ENCODE assay signal across 33 cellular contexts in genomic region chr1:198493324-198493723, GRCh38. TPM values are rescaled to one million over a fixed set of nuclear protein-coding genes. Genes with fewer than 3 reads are reported as not detected.
DNase-seq lines count a peak whose midpoint lies in the region; ATAC-seq, FAIRE-seq and TF ChIP-seq lines count a peak whose summit lies in the region.
"Had no signal": no experiment of that assay in that cellular context is flagged by ENCODE, and none has a peak within 500 bp of the region (broad histone marks: within the 10 kb centered on the region; RNA-seq: fewer than 3 reads in every experiment).

No MANE protein-coding gene starts in this region.

- no peak for TF ChIP-seq CTCF in GM23338 (conservative IDR thresholded peaks at IDR 0.05; ENCODE audit: low read depth in 2 of 2)
- TF ChIP-seq CTCF in SK-N-SH (IDR thresholded peaks at IDR 0.05), result no peak
- no peak for TF ChIP-seq CTCF in kidney (IDR thresholded peaks at IDR 0.05; ENCODE audit: borderline replicate concordance, extremely low read depth, insufficient read depth)
- TF ChIP-seq CTCF in vagina (IDR thresholded peaks at IDR 0.05), result no peak
- no peak for TF ChIP-seq CTCF in coronary artery (IDR thresholded peaks at IDR 0.05)

- intact Hi-C loops in kidney (cut with DNase I) (no loop called here), vagina (cut with DNase I) (no loop called here)

- DNase-seq in GM23338 (ENCODE audit: low spot score), result no peak
- no peak for DNase-seq in SK-N-SH
- DNase-seq in kidney, result peak; percentile 59
- DNase-seq in vagina (ENCODE audit: extremely low spot score in 2 of 2), result no peak
- no peak for DNase-seq in coronary artery (ENCODE audit: low spot score)
- no peak for DNase-seq in NCI-H2227 (lab: John Stamatoyannopoulos, UW; ENCODE audit: unreplicated experiment)
- no peak for DNase-seq in NCI-H526 treated with DMSO at 0.1 percent for 48 hours (lab: John Stamatoyannopoulos, UW)
- DNase-seq: activated CD4-positive, alpha-beta memory T cell treated with anti-CD3 and anti-CD28 coated beads, Interleukin-2, amount 10 ng/mL, durations not matched to agents 7 days and 5 days; CD4-positive, alpha-beta memory T cell; central memory CD4-positive, alpha-beta T cell; glutamatergic neuron; GOT3; Kasumi-1; left ventricle myocardium inferior; naive thymus-derived CD8-positive, alpha-beta T cell; NCI-H1694 treated with DMSO at 0.1 percent for 48 hours; NCI-H524; occipital lobe; stimulated activated CD4-positive, alpha-beta T cell treated with anti-CD3 and anti-CD28 coated beads, Interleukin-1b, Interleukin-23, amount 100 ng/mL, for 48 hours; T-cell had no signal

- H3K9me3 ChIP-seq in SK-N-SH (no peaks in the 10 kb centered on the region), kidney (ENCODE audit: control insufficient read depth in 1 of 2, low read length in 2 of 2) (no peaks in the 10 kb centered on the region), vagina (no peaks in the 10 kb centered on the region)
- H3K9me3 ChIP-seq: ascending aorta, left ventricle myocardium inferior had no signal

- peaks cover 8% of the 10 kb centered on the region for H3K4me1 Mint-ChIP-seq in GM23338

- peaks cover 3% of the 10 kb centered on the region for H3K27me3 Mint-ChIP-seq in GM23338 (ENCODE audit: insufficient read depth, low read depth, poor library complexity)
- H3K27me3 Mint-ChIP-seq: activated CD4-positive, alpha-beta memory T cell treated with anti-CD3 and anti-CD28 coated beads, Interleukin-2, amount 10 ng/mL, durations not matched to agents 7 days and 5 days; naive thymus-derived CD8-positive, alpha-beta T cell; T-cell had no signal

- no peak overlapping the region for H3K27ac Mint-ChIP-seq in GM23338
- H3K27ac Mint-ChIP-seq: activated CD4-positive, alpha-beta memory T cell treated with anti-CD3 and anti-CD28 coated beads, Interleukin-2, amount 10 ng/mL, durations not matched to agents 7 days and 5 days; activated naive CD4-positive, alpha-beta T cell treated with anti-CD3 and anti-CD28 coated beads, Interleukin-2, amount 50 U/mL, for 72 hours; activated T-helper 2 cell treated with anti-CD3 and anti-CD28 coated beads, Interferon-gamma antibody, Interleukin-2, Interleukin-4, amounts not matched to agents 10 μg/mL and 5 μg/mL and 100 μg/mL, durations not matched to agents 14 hours and 24 hours and 36 hours; CD4-positive, alpha-beta memory T cell; mesothelial cell of epicardium; naive thymus-derived CD8-positive, alpha-beta T cell; T-cell had no signal

- 89% methylated on average over 6 of the region's 10 CpGs for whole genome bisulfite sequencing in SK-N-SH (ENCODE audit: low lambda C conversion rate)

- no peaks in the 10 kb centered on the region for H3K36me3 Mint-ChIP-seq in GM23338 (ENCODE audit: low read depth)
- H3K36me3 Mint-ChIP-seq: activated naive CD4-positive, alpha-beta T cell treated with anti-CD3 and anti-CD28 coated beads, Interleukin-2, amount 50 U/mL, for 72 hours; CD4-positive, alpha-beta memory T cell; mesothelial cell of epicardium; T-cell had no signal

- H3K4me1 ChIP-seq in GM23338 (ENCODE audit: insufficient read depth), result no peaks in the 10 kb centered on the region
- H3K4me1 ChIP-seq in SK-N-SH (ENCODE audit: control insufficient read depth in 1 of 2, insufficient read depth in 2 of 2, low read depth in 1 of 2, low read length in 1 of 2), result peaks cover 8 to 52% of the 10 kb centered on the region in 2 experiments
- no peaks in the 10 kb centered on the region for H3K4me1 ChIP-seq in kidney (ENCODE audit: control insufficient read depth in 1 of 2, insufficient read depth in 1 of 2, low read depth in 1 of 2, low read length in 2 of 2)
- peaks cover 7% of the 10 kb centered on the region for H3K4me1 ChIP-seq in vagina
- H3K4me1 ChIP-seq: ascending aorta, left ventricle myocardium inferior had no signal

- H3K4me2 ChIP-seq in GM23338, result no peak overlapping the region
- peak overlapping the region; percentile 53 for H3K4me2 ChIP-seq in SK-N-SH

- H2AFZ ChIP-seq in GM23338, result peak overlapping the region; percentile 23; the same call in 1 of the 2 replicates
- no peak overlapping the region for H2AFZ ChIP-seq in SK-N-SH (ENCODE audit: low read depth)

- H3F3A ChIP-seq in GM23338 (replicated peaks; ENCODE audit: low read depth) (no peaks in the 10 kb centered on the region), SK-N-SH (replicated peaks; ENCODE audit: insufficient read depth) (peaks cover 29% of the 10 kb centered on the region)

- no peak for TF ChIP-seq EP300 in SK-N-SH (IDR thresholded peaks at IDR 0.05; ENCODE audit: borderline replicate concordance in 1 of 2, low read depth in 1 of 2, low read length in 1 of 2)

- CTCF ChIA-PET in SK-N-SH (lab: Yijun Ruan, JAX), result no interaction called here

- H3K36me3 ChIP-seq in GM23338 (ENCODE audit: insufficient read depth) (no peaks in the 10 kb centered on the region), SK-N-SH (replicated peaks in 1 of 2; ENCODE audit: control insufficient read depth in 1 of 2, insufficient read depth in 2 of 2, low read length in 1 of 2) (no peaks in the 10 kb centered on the region), kidney (ENCODE audit: control insufficient read depth in 1 of 2, insufficient read depth in 2 of 2, low read length in 2 of 2) (no peaks in the 10 kb centered on the region), vagina (no peaks in the 10 kb centered on the region)
- H3K36me3 ChIP-seq: ascending aorta, left ventricle myocardium inferior had no signal

- no peak overlapping the region for H3K4me3 ChIP-seq in GM23338
- no peak overlapping the region for H3K4me3 ChIP-seq in SK-N-SH (ENCODE audit: low read depth in 2 of 2, low read length in 1 of 2)
- H3K4me3 ChIP-seq in kidney (ENCODE audit: low read length in 2 of 2), result no peak overlapping the region
- no peak overlapping the region for H3K4me3 ChIP-seq in vagina
- no peak overlapping the region for H3K4me3 ChIP-seq in coronary artery
- H3K4me3 ChIP-seq: ascending aorta, left ventricle myocardium inferior, skin epidermis had no signal

- POLR2A ChIA-PET in SK-N-SH (lab: Yijun Ruan, JAX), result no interaction called here

- no peaks in the 10 kb centered on the region for H3K27me3 ChIP-seq in GM23338 (ENCODE audit: insufficient read depth)
- no peaks in the 10 kb centered on the region for H3K27me3 ChIP-seq in SK-N-SH (ENCODE audit: insufficient read depth)
- no peaks in the 10 kb centered on the region for H3K27me3 ChIP-seq in vagina
- H3K27me3 ChIP-seq: ascending aorta had no signal

- TF ChIP-seq RAD21 in SK-N-SH (IDR thresholded peaks at IDR 0.05; ENCODE audit: low read length), result no peak

- peak overlapping the region; percentile 41 for H3K9ac ChIP-seq in SK-N-SH
- no peak overlapping the region for H3K9ac ChIP-seq in kidney (ENCODE audit: low read length in 2 of 2)

- H4K20me1 ChIP-seq in GM23338 (replicated peaks; ENCODE audit: insufficient read depth) (no peaks in the 10 kb centered on the region), SK-N-SH (ENCODE audit: insufficient read depth) (no peaks in the 10 kb centered on the region)

- H3K27ac ChIP-seq in GM23338 (ENCODE audit: low read depth) (no peak overlapping the region), SK-N-SH (ENCODE audit: low read depth in 2 of 2, low read length in 1 of 2) (peak overlapping the region; percentile 77 to 89; a peak in 3 of 4 replicates), kidney (ENCODE audit: low read depth in 2 of 2, low read length in 2 of 2) (no peak overlapping the region), vagina (peak overlapping the region; percentile 15), coronary artery (no peak overlapping the region)
- H3K27ac ChIP-seq: ascending aorta, left ventricle myocardium inferior had no signal

- H3K9me2 ChIP-seq in GM23338 (ENCODE audit: insufficient read depth) (no peaks in the 10 kb centered on the region), SK-N-SH (no peaks in the 10 kb centered on the region)

- TF ChIP-seq POLR2A in vagina (IDR thresholded peaks at IDR 0.05), result no peak

- no peak overlapping the region for H3K4me3 Mint-ChIP-seq in GM23338
- H3K4me3 Mint-ChIP-seq: activated CD4-positive, alpha-beta memory T cell treated with anti-CD3 and anti-CD28 coated beads, Interleukin-2, amount 10 ng/mL, durations not matched to agents 7 days and 5 days; mesothelial cell of epicardium; naive thymus-derived CD8-positive, alpha-beta T cell; T-cell had no signal

- ATAC-seq in GM23338, result no peak
- no peak for ATAC-seq in GM18858 (IDR thresholded peaks at IDR 0.05; ENCODE audit: unreplicated experiment)
- ATAC-seq: activated CD4-positive, CD25-positive, alpha-beta regulatory T cell treated with anti-CD3 and anti-CD28 coated beads, Interleukin-2, amount 50 U/mL, for 24 hours; activated naive CD4-positive, alpha-beta T cell treated with anti-CD3 and anti-CD28 coated beads, Interleukin-2, amount 50 U/mL, for 72 hours; HepG2; naive thymus-derived CD8-positive, alpha-beta T cell; Panc1; T-cell had no signal

- no peaks in the 10 kb centered on the region for H3K9me3 Mint-ChIP-seq in GM23338
- H3K9me3 Mint-ChIP-seq: activated CD4-positive, alpha-beta memory T cell treated with anti-CD3 and anti-CD28 coated beads, Interleukin-2, amount 10 ng/mL, durations not matched to agents 7 days and 5 days; activated naive CD4-positive, alpha-beta T cell treated with anti-CD3 and anti-CD28 coated beads, Interleukin-2, amount 50 U/mL, for 72 hours; activated T-helper 2 cell treated with anti-CD3 and anti-CD28 coated beads, Interferon-gamma antibody, Interleukin-2, Interleukin-4, amounts not matched to agents 10 μg/mL and 5 μg/mL and 100 μg/mL, durations not matched to agents 14 hours and 24 hours and 36 hours; CD4-positive, alpha-beta memory T cell; mesothelial cell of epicardium; naive thymus-derived CD8-positive, alpha-beta T cell; T-cell had no signal

- FAIRE-seq in kidney (lab: Jason Lieb, UNC), result no peak
- FAIRE-seq: endothelial cell of umbilical vein, HepG2, islet of Langerhans had no signal

- H3K79me2 ChIP-seq in GM23338 (replicated peaks; ENCODE audit: insufficient read depth) (no peaks in the 10 kb centered on the region), SK-N-SH (ENCODE audit: insufficient read depth) (no peaks in the 10 kb centered on the region)

TF ChIP-seq in GM23338, 12 proteins besides CTCF, POLR2A, EP300 and RAD21 (continues in another document):
- no peak for TF ChIP-seq EZH2 (IDR thresholded peaks at IDR 0.05; ENCODE audit: low read depth, unreplicated experiment)
- no peak for TF ChIP-seq STAT1 (IDR thresholded peaks at IDR 0.05; ENCODE audit: unreplicated experiment)

TF ChIP-seq in SK-N-SH, 30 proteins besides CTCF, POLR2A, EP300 and RAD21:
- TF ChIP-seq CHD2 (IDR thresholded peaks at IDR 0.05; ENCODE audit: low read length, partially characterized antibody), result no peak
- TF ChIP-seq GABPA (IDR thresholded peaks at IDR 0.05; ENCODE audit: low read depth), result no peak
- no peak for TF ChIP-seq TEAD4 (IDR thresholded peaks at IDR 0.05; ENCODE audit: borderline replicate concordance, insufficient read depth)
- TF ChIP-seq FOXJ3 (CRISPR knock-in tag; IDR thresholded peaks at IDR 0.05), result no peak
- TF ChIP-seq YY1 (IDR thresholded peaks at IDR 0.05; ENCODE audit: low read depth), result peak; percentile 39; the same call in 1 of the 2 replicates

RNA-seq across cellular contexts. Expression of gene ATP6V1G3, which starts 47.2 kb away (rescaled TPM):
- total RNA-seq in GM23338 (2014; rRNA removed; shearing (Covaris generic)), result not detected in 2 replicates
- not detected in 2 replicates for polyA plus RNA-seq in GM23338 (2016; fragmentation: Nextera tagmentation; extraction: Ambion mirVana)
- not detected in 2 replicates for polyA plus RNA-seq in SK-N-SH (2012; rRNA removed)
- polyA plus RNA-seq in SK-N-SH (2012; cell fraction: cytosol; rRNA removed), result 0.20 and 0.31 TPM in 2 replicates
- not detected in 2 replicates for polyA plus RNA-seq in SK-N-SH (2012; cell fraction: nucleus; rRNA removed)
- total RNA-seq in kidney, result 1.9 TPM
- 102 TPM for polyA plus RNA-seq in kidney (ENCODE audit: insufficient read depth, low read depth, low replicate concordance)
- not detected for total RNA-seq in vagina
- total RNA-seq: activated CD4-positive, alpha-beta memory T cell treated with anti-CD3 and anti-CD28 coated beads, Interleukin-2, amount 10 ng/mL, durations not matched to agents 7 days and 5 days; activated T-helper 2 cell treated with anti-CD3 and anti-CD28 coated beads, Interferon-gamma antibody, Interleukin-2, Interleukin-4, amounts not matched to agents 10 μg/mL and 5 μg/mL and 100 μg/mL, durations not matched to agents 14 hours and 24 hours and 36 hours; ascending aorta; CD4-positive, alpha-beta memory T cell; dermis microvascular lymphatic vessel endothelial cell; endothelial cell of umbilical vein; HepG2; left ventricle myocardium inferior; mesothelial cell of epicardium; naive thymus-derived CD8-positive, alpha-beta T cell; occipital lobe; T-cell; ureter had no signal
- polyA plus RNA-seq: CD4-positive, alpha-beta memory T cell; endothelial cell of umbilical vein; HepG2; naive thymus-derived CD8-positive, alpha-beta T cell had no signal

Comparison
In these comparisons a context has a peak if more than half of its experiments do, and no peak if none do; other contexts are left out.
1. H3K27ac ChIP-seq: peak in SK-N-SH (2 of 2) and vagina (single experiment); none in GM23338 (single experiment), kidney (0 of 2) and coronary artery (0 of 2).